ENCODE assay signal across 19 cellular contexts in genomic region chr11:497565-498296, GRCh38. TPM values are rescaled to one million over a fixed set of nuclear protein-coding genes. Genes with fewer than 3 reads are reported as not detected.
DNase-seq lines count a peak whose midpoint lies in the region; ATAC-seq, FAIRE-seq and TF ChIP-seq lines count a peak whose summit lies in the region.
"Had no signal": no experiment of that assay in that cellular context is flagged by ENCODE, and none has a peak within 500 bp of the region (broad histone marks: within the 10 kb centered on the region; RNA-seq: fewer than 3 reads in every experiment).

No MANE protein-coding gene starts in this region.

- peak overlapping the region in 1 of 2 experiments; percentile 43; a peak in 1 of 4 replicates for H3K9ac ChIP-seq in K562 (ENCODE audit: insufficient read depth in 1 of 2, low read depth in 2 of 2, low read length in 2 of 2)

- TF ChIP-seq EP300 in K562 (IDR thresholded peaks at IDR 0.05; ENCODE audit: low read length), result no peak

- no peaks in the 10 kb centered on the region for H3K9me2 ChIP-seq in hepatocyte (replicated peaks; ENCODE audit: insufficient read depth)

- peaks cover 3% of the 10 kb centered on the region for H3K9me1 ChIP-seq in K562 (ENCODE audit: control insufficient read depth, insufficient read depth, low read length)

- H3K36me3 Mint-ChIP-seq in activated naive CD4-positive, alpha-beta T cell treated with anti-CD3 and anti-CD28 coated beads, Interleukin-2, amount 50 U/mL, for 72 hours, result peaks cover 15 to 17% of the 10 kb centered on the region in 2 donors
- H3K36me3 Mint-ChIP-seq in activated naive CD4-positive, alpha-beta T cell treated with anti-CD3 and anti-CD28 coated beads, Interleukin-2, amount 10 ng/mL, durations not matched to agents 7 days and 5 days, result peaks cover 40% of the 10 kb centered on the region
- peaks cover 12 to 20% (median 14%) of the 10 kb centered on the region in 3 donors for H3K36me3 Mint-ChIP-seq in immature natural killer cell

- no peak overlapping the region; the same call in 2 of the 3 replicates for H3K27ac ChIP-seq in K562 (ENCODE audit: extremely low read depth, low read depth, low read length)
- no peak overlapping the region for H3K27ac ChIP-seq in upper lobe of right lung
- H3K27ac ChIP-seq in hepatocyte, result no peak overlapping the region

- no peak for FAIRE-seq in K562 (lab: Jason Lieb, UNC)
- FAIRE-seq: G401.6 had no signal

- H3K4me1 ChIP-seq in K562 (replicated peaks in 1 of 2; ENCODE audit: control insufficient read depth in 2 of 2, insufficient read depth in 2 of 2, low read length in 2 of 2), result peaks cover 0 to 66% of the 10 kb centered on the region in 2 experiments; a peak in 3 of 5 replicates
- H3K4me1 ChIP-seq in upper lobe of right lung, result peaks cover 8% of the 10 kb centered on the region
- H3K4me1 ChIP-seq in hepatocyte (ENCODE audit: insufficient read depth), result no peaks in the 10 kb centered on the region
- H3K4me1 ChIP-seq: HAP-1 had no signal

- H3K27me3 ChIP-seq in K562 (ENCODE audit: control insufficient read depth in 2 of 2, insufficient read depth in 2 of 2, low read length in 2 of 2) (no peaks in the 10 kb centered on the region), upper lobe of right lung (no peaks in the 10 kb centered on the region), hepatocyte (no peaks in the 10 kb centered on the region)
- H3K27me3 ChIP-seq: MG63 had no signal

- H3K4me3 Mint-ChIP-seq in activated naive CD4-positive, alpha-beta T cell treated with anti-CD3 and anti-CD28 coated beads, Interleukin-2, amount 10 ng/mL, durations not matched to agents 7 days and 5 days, result no peak overlapping the region
- no peak overlapping the region for H3K4me3 Mint-ChIP-seq in immature natural killer cell
- H3K4me3 Mint-ChIP-seq: natural killer cell, type B pancreatic cell had no signal

- no peak for TF ChIP-seq RAD21 in K562 (CRISPR knock-in tag; conservative IDR thresholded peaks at IDR 0.05 in 1 of 2, IDR thresholded peaks at IDR 0.05 in 1 of 2)

- H3K79me2 ChIP-seq in K562 (ENCODE audit: control insufficient read depth, insufficient read depth, low read length) (peaks cover 23% of the 10 kb centered on the region), hepatocyte (peaks cover 13% of the 10 kb centered on the region)

- 95% methylated on average over 29 of the region's 31 CpGs for WGBS in K562 (ENCODE audit: insufficient coverage, low coverage, missing lambda C conversion rate)
- WGBS in hepatocyte (ENCODE audit: low lambda C conversion rate, missing lambda C conversion rate), result 97% methylated on average over 30 of the region's 31 CpGs

- H3K4me3 ChIP-seq in K562, result no peak overlapping the region
- no peak overlapping the region for H3K4me3 ChIP-seq in upper lobe of right lung
- H3K4me3 ChIP-seq in hepatocyte, result no peak overlapping the region
- H3K4me3 ChIP-seq: HAP-1, lung, MG63 had no signal

- POLR2A ChIA-PET in K562 (lab: Yijun Ruan, JAX), result interaction anchor here (1.5 to 1.8 kb wide), 2 partner anchors 9 to 31 kb away, joined by 4 to 9 read pairs; partner anchors contain the start of gene RNH1

- H3K9me3 Mint-ChIP-seq in activated naive CD4-positive, alpha-beta T cell treated with anti-CD3 and anti-CD28 coated beads, Interleukin-2, amount 50 U/mL, for 72 hours, result no peaks in the 10 kb centered on the region
- H3K9me3 Mint-ChIP-seq in activated naive CD4-positive, alpha-beta T cell treated with anti-CD3 and anti-CD28 coated beads, Interleukin-2, amount 10 ng/mL, durations not matched to agents 7 days and 5 days, result no peaks in the 10 kb centered on the region
- peaks cover 0 to 2% (median 0%) of the 10 kb centered on the region in 6 donors for H3K9me3 Mint-ChIP-seq in immature natural killer cell
- H3K9me3 Mint-ChIP-seq: natural killer cell, type B pancreatic cell had no signal

- TF ChIP-seq POLR2A in K562 (conservative IDR thresholded peaks at IDR 0.05), result no peak

- intact Hi-C loops in K562 (cut with micrococcal nuclease), result no loop called here
- intact Hi-C loops in upper lobe of right lung (cut with DNase I), result no loop called here

- no TSS peak for BruUV-seq in K562 (replicated peaks; lab: Mats Ljungman, UMichigan)

- H2AFZ ChIP-seq in K562 (ENCODE audit: low read depth, low read length) (no peak overlapping the region), hepatocyte (no peak overlapping the region)

- H3K36me3 ChIP-seq in K562 (ENCODE audit: control insufficient read depth, insufficient read depth, low read length) (peaks cover 98% of the 10 kb centered on the region), upper lobe of right lung (peaks cover 94% of the 10 kb centered on the region), hepatocyte (replicated peaks; ENCODE audit: insufficient read depth, low read depth) (no peaks in the 10 kb centered on the region)

- ATAC-seq in activated naive CD4-positive, alpha-beta T cell treated with anti-CD3 and anti-CD28 coated beads, Interleukin-2, amount 50 U/mL, for 72 hours, result no peak
- no peak for ATAC-seq in K562
- ATAC-seq in upper lobe of right lung, result no peak
- ATAC-seq: natural killer cell had no signal

- H3K9me3 ChIP-seq in K562 (replicated peaks; ENCODE audit: control insufficient read depth, insufficient read depth, low read depth, low read length) (peaks cover 4% of the 10 kb centered on the region), upper lobe of right lung (no peaks in the 10 kb centered on the region), hepatocyte (ENCODE audit: low read depth) (no peaks in the 10 kb centered on the region)
- H3K9me3 ChIP-seq: HAP-1, MG63 had no signal

- H3K27me3 Mint-ChIP-seq in activated naive CD4-positive, alpha-beta T cell treated with anti-CD3 and anti-CD28 coated beads, Interleukin-2, amount 10 ng/mL, durations not matched to agents 7 days and 5 days, result no peaks in the 10 kb centered on the region
- H3K27me3 Mint-ChIP-seq in immature natural killer cell (ENCODE audit: low read depth in 3 of 3), result peaks cover 5 to 13% (median 10%) of the 10 kb centered on the region in 3 donors
- H3K27me3 Mint-ChIP-seq: type B pancreatic cell had no signal

- H4K20me1 ChIP-seq in K562 (replicated peaks; ENCODE audit: control insufficient read depth, insufficient read depth, low read length) (no peaks in the 10 kb centered on the region), hepatocyte (ENCODE audit: insufficient read depth, poor library complexity, severe bottlenecking) (peaks cover 4% of the 10 kb centered on the region)

- in situ Hi-C loops in K562 (cut with MboI), result no loop called here

- TF ChIP-seq CTCF in K562 (IDR thresholded peaks at IDR 0.05 in 2 of 3, conservative IDR thresholded peaks at IDR 0.05 in 1 of 3; ENCODE audit: insufficient read depth in 2 of 3, low read depth in 1 of 3, low read length in 3 of 3) (no peak), upper lobe of right lung (IDR thresholded peaks at IDR 0.05) (no peak), hepatocyte (IDR thresholded peaks at IDR 0.05; ENCODE audit: poor library complexity) (no peak)

- peak overlapping the region; percentile 57 to 73 for H3K27ac Mint-ChIP-seq in activated naive CD4-positive, alpha-beta T cell treated with anti-CD3 and anti-CD28 coated beads, Interleukin-2, amount 50 U/mL, for 72 hours
- H3K27ac Mint-ChIP-seq in activated naive CD4-positive, alpha-beta T cell treated with anti-CD3 and anti-CD28 coated beads, Interleukin-2, amount 10 ng/mL, durations not matched to agents 7 days and 5 days, result no peak overlapping the region
- peak overlapping the region in 4 of 6 donors; percentile 57 to 81 (median 68) for H3K27ac Mint-ChIP-seq in immature natural killer cell
- H3K27ac Mint-ChIP-seq: natural killer cell, type B pancreatic cell had no signal

- peaks cover 8% of the 10 kb centered on the region for H3K4me1 Mint-ChIP-seq in activated naive CD4-positive, alpha-beta T cell treated with anti-CD3 and anti-CD28 coated beads, Interleukin-2, amount 10 ng/mL, durations not matched to agents 7 days and 5 days
- no peaks in the 10 kb centered on the region for H3K4me1 Mint-ChIP-seq in immature natural killer cell

- CTCF ChIA-PET in activated naive CD4-positive, alpha-beta T cell treated with anti-CD3 and anti-CD28 coated beads, Interleukin-2, amount 10 ng/mL, durations not matched to agents 7 days and 5 days (lab: Charles Lee), result interaction anchor here (1.0 kb wide), 1 partner anchor 47 kb away, joined by 3 read pairs; no protein-coding TSS in a partner anchor
- CTCF ChIA-PET in K562 (lab: Yijun Ruan, JAX; ENCODE audit: low intra/inter-chr PET ratio), result no interaction called here

- no peak for DNase-seq in activated naive CD4-positive, alpha-beta T cell treated with anti-CD3 and anti-CD28 coated beads, Interleukin-2, amount 50 U/mL, for 72 hours (ENCODE audit: low spot score in 2 of 2)
- DNase-seq in activated naive CD4-positive, alpha-beta T cell treated with anti-CD3 and anti-CD28 coated beads, Interleukin-2, amount 10 ng/mL, durations not matched to agents 7 days and 5 days, result no peak
- no peak for DNase-seq in K562 (ENCODE audit: extremely low read depth in 1 of 4, low spot score in 3 of 4)
- no peak for DNase-seq in immature natural killer cell
- peak; percentile 62 for DNase-seq in upper lobe of right lung
- DNase-seq in hepatocyte (ENCODE audit: low spot score), result no peak
- no peak for DNase-seq in iPS-NIHi7 (ENCODE audit: extremely low spot score)
- DNase-seq in DMS 273 treated with DMSO at 0.1 percent for 48 hours (lab: John Stamatoyannopoulos, UW), result no peak
- DNase-seq: effector memory CD4-positive, alpha-beta T cell; MG63; natural killer cell; NCI-H2029 treated with DMSO at 0.1 percent for 48 hours; NCI-H526 treated with DMSO at 0.1 percent for 48 hours; stimulated activated CD4-positive, alpha-beta T cell treated with anti-CD3 and anti-CD28 coated beads, Interleukin-1b, Interleukin-23, amount 100 ng/mL, for 48 hours had no signal

- H3K4me2 ChIP-seq in K562 (ENCODE audit: insufficient read depth, low read length) (no peak overlapping the region), hepatocyte (no peak overlapping the region)

RNA-seq across cellular contexts. Expression of gene RNH1, which starts 9.3 kb away (rescaled TPM):
- total RNA-seq in activated naive CD4-positive, alpha-beta T cell treated with anti-CD3 and anti-CD28 coated beads, Interleukin-2, amount 50 U/mL, for 72 hours, result 10 to 100 TPM; 90.9 to 98.0 TPM
- 70.8 and 222 TPM in 2 replicates for total RNA-seq in K562 (2011; cell fraction: chromatin; rRNA removed; ENCODE audit: low replicate concordance)
- 197 and 200 TPM in 2 replicates for total RNA-seq in K562 (2011; cell fraction: nucleolus; rRNA removed)
- total RNA-seq in K562 (2011; cell fraction: nucleoplasm; rRNA removed), result 94.3 and 102 TPM in 2 replicates
- total RNA-seq in K562 (2014; rRNA removed) (159 and 178 TPM in 2 replicates), K562 (2014; rRNA removed; fragmentation: Illumina TruSeq; extraction: Trizol) (12.9 and 20.3 TPM in 2 replicates), K562 (2015; rRNA removed; fragmentation: Illumina TruSeq; extraction: Trizol) (97.2 and 102 TPM in 2 replicates), K562 (2021) (160 and 164 TPM in 2 replicates), upper lobe of right lung (245 TPM), hepatocyte (87.5 and 105 TPM in 2 replicates)
- polyA plus RNA-seq in K562 (2011; rRNA removed) (38.5 and 71.1 TPM in 2 replicates), K562 (2014; fragmentation: Illumina TruSeq; extraction: Trizol) (44.3 and 107 TPM in 2 replicates), K562 (2014; fragmentation: Nextera tagmentation; extraction: Ambion mirVana) (10 to 100 TPM in 1 of 2 experiments, 1 to 10 TPM in 1; 2.5 to 11.8 TPM), K562 (2014; rRNA removed) (104 and 114 TPM in 2 replicates), immature natural killer cell (100 to 1,000 TPM; 164 to 180 (median 168) TPM), hepatocyte (199 and 200 TPM in 2 replicates)
- 53.4 and 159 TPM in 2 replicates for polyA plus RNA-seq in K562 (2011; cell fraction: cytosol; rRNA removed)
- 178 and 263 TPM in 2 replicates for polyA plus RNA-seq in K562 (2011; cell fraction: nucleus; rRNA removed)
- polyA plus RNA-seq in K562 (2012), result 144 and 249 TPM in 2 replicates
- 18.1 and 34.7 TPM in 2 replicates for polyA minus RNA-seq in K562 (2011; rRNA and poly(A)+ RNA removed)
- 72.0 and 82.7 TPM in 2 replicates for polyA minus RNA-seq in K562 (2011; cell fraction: cytosol; rRNA and poly(A)+ RNA removed)
- 72.2 and 76.6 TPM in 2 replicates for polyA minus RNA-seq in K562 (2011; cell fraction: nucleus; rRNA and poly(A)+ RNA removed)

RNA-seq across cellular contexts. Expression of gene HRAS, which starts 37.6 kb away (rescaled TPM):
- 10 to 100 TPM; 29.9 to 38.6 TPM for total RNA-seq in activated naive CD4-positive, alpha-beta T cell treated with anti-CD3 and anti-CD28 coated beads, Interleukin-2, amount 50 U/mL, for 72 hours
- total RNA-seq in K562 (2011; cell fraction: chromatin; rRNA removed; ENCODE audit: low replicate concordance), result 31.9 and 88.4 TPM in 2 replicates
- total RNA-seq in K562 (2011; cell fraction: nucleolus; rRNA removed), result 70.2 and 80.9 TPM in 2 replicates
- total RNA-seq in K562 (2011; cell fraction: nucleoplasm; rRNA removed), result 37.3 and 47.9 TPM in 2 replicates
- total RNA-seq in K562 (2014; rRNA removed) (73.5 and 75.9 TPM in 2 replicates), K562 (2014; rRNA removed; fragmentation: Illumina TruSeq; extraction: Trizol) (11.3 and 16.8 TPM in 2 replicates), K562 (2015; rRNA removed; fragmentation: Illumina TruSeq; extraction: Trizol) (41.3 and 43.3 TPM in 2 replicates), K562 (2021) (64.9 and 68.5 TPM in 2 replicates), upper lobe of right lung (55.5 TPM), hepatocyte (19.3 and 28.4 TPM in 2 replicates)
- polyA plus RNA-seq in K562 (2011; rRNA removed) (29.6 and 34.9 TPM in 2 replicates), K562 (2014; fragmentation: Illumina TruSeq; extraction: Trizol) (28.0 and 46.2 TPM in 2 replicates), K562 (2014; fragmentation: Nextera tagmentation; extraction: Ambion mirVana) (1 to 10 TPM; 2.8 to 5.8 TPM), K562 (2014; rRNA removed) (52.0 and 61.3 TPM in 2 replicates), immature natural killer cell (10 to 100 TPM; 16.7 to 26.8 (median 18.6) TPM), hepatocyte (57.9 and 84.0 TPM in 2 replicates)
- polyA plus RNA-seq in K562 (2011; cell fraction: cytosol; rRNA removed), result 39.3 and 69.6 TPM in 2 replicates
- polyA plus RNA-seq in K562 (2011; cell fraction: nucleus; rRNA removed), result 98.3 and 113 TPM in 2 replicates
- 47.4 and 91.9 TPM in 2 replicates for polyA plus RNA-seq in K562 (2012)
- 17.3 and 37.2 TPM in 2 replicates for polyA minus RNA-seq in K562 (2011; rRNA and poly(A)+ RNA removed)
- polyA minus RNA-seq in K562 (2011; cell fraction: cytosol; rRNA and poly(A)+ RNA removed), result 18.2 and 20.6 TPM in 2 replicates
- polyA minus RNA-seq in K562 (2011; cell fraction: nucleus; rRNA and poly(A)+ RNA removed), result 13.1 and 25.3 TPM in 2 replicates

RNA-seq across cellular contexts. Expression of gene LRRC56, which starts 39.6 kb away (rescaled TPM):
- 1 to 10 TPM; 1.7 to 2.8 TPM for total RNA-seq in activated naive CD4-positive, alpha-beta T cell treated with anti-CD3 and anti-CD28 coated beads, Interleukin-2, amount 50 U/mL, for 72 hours
- 8.0 and 39.1 TPM in 2 replicates for total RNA-seq in K562 (2011; cell fraction: chromatin; rRNA removed; ENCODE audit: low replicate concordance)
- total RNA-seq in K562 (2011; cell fraction: nucleolus; rRNA removed), result 24.1 and 24.3 TPM in 2 replicates
- 9.9 and 12.5 TPM in 2 replicates for total RNA-seq in K562 (2011; cell fraction: nucleoplasm; rRNA removed)
- total RNA-seq in K562 (2014; rRNA removed) (1.5 and 1.6 TPM in 2 replicates), K562 (2014; rRNA removed; fragmentation: Illumina TruSeq; extraction: Trizol) (0.13 and 0.22 TPM in 2 replicates), K562 (2015; rRNA removed; fragmentation: Illumina TruSeq; extraction: Trizol) (1.0 and 1.3 TPM in 2 replicates), K562 (2021) (3.4 and 4.5 TPM in 2 replicates), upper lobe of right lung (3.2 TPM), hepatocyte (0.64 and 1.6 TPM in 2 replicates)
- polyA plus RNA-seq in K562 (2011; rRNA removed) (1.0 and 1.6 TPM in 2 replicates), K562 (2014; fragmentation: Illumina TruSeq; extraction: Trizol) (0.61 and 1.4 TPM in 2 replicates), K562 (2014; fragmentation: Nextera tagmentation; extraction: Ambion mirVana) (under 1 TPM in 1 of 2 experiments, not detected in 1; 0.03 TPM), K562 (2014; rRNA removed) (3.6 and 4.3 TPM in 2 replicates), immature natural killer cell (under 1 TPM in 2 of 3 donors, not detected in 1; 0.27 to 0.89 TPM), hepatocyte (0.40 and 1.2 TPM in 2 replicates)
- 0.84 and 3.6 TPM in 2 replicates for polyA plus RNA-seq in K562 (2011; cell fraction: cytosol; rRNA removed)
- polyA plus RNA-seq in K562 (2011; cell fraction: nucleus; rRNA removed), result 11.6 and 26.8 TPM in 2 replicates
- polyA plus RNA-seq in K562 (2012), result 3.3 and 10.8 TPM in 2 replicates
- 0.45 and 0.77 TPM in 2 replicates for polyA minus RNA-seq in K562 (2011; rRNA and poly(A)+ RNA removed)
- polyA minus RNA-seq in K562 (2011; cell fraction: cytosol; rRNA and poly(A)+ RNA removed), result 0.86 and 1.1 TPM in 2 replicates
- 3.6 and 4.6 TPM in 2 replicates for polyA minus RNA-seq in K562 (2011; cell fraction: nucleus; rRNA and poly(A)+ RNA removed)

RNA-seq across cellular contexts. Expression of gene PTDSS2, which starts 47.7 kb away (rescaled TPM):
- 10 to 100 TPM; 23.6 to 23.8 TPM for total RNA-seq in activated naive CD4-positive, alpha-beta T cell treated with anti-CD3 and anti-CD28 coated beads, Interleukin-2, amount 50 U/mL, for 72 hours
- 105 and 295 TPM in 2 replicates for total RNA-seq in K562 (2011; cell fraction: chromatin; rRNA removed; ENCODE audit: low replicate concordance)
- total RNA-seq in K562 (2011; cell fraction: nucleolus; rRNA removed), result 221 and 222 TPM in 2 replicates
- 123 and 136 TPM in 2 replicates for total RNA-seq in K562 (2011; cell fraction: nucleoplasm; rRNA removed)
- total RNA-seq in K562 (2014; rRNA removed) (42.4 and 61.4 TPM in 2 replicates), K562 (2014; rRNA removed; fragmentation: Illumina TruSeq; extraction: Trizol) (7.7 and 10.3 TPM in 2 replicates), K562 (2015; rRNA removed; fragmentation: Illumina TruSeq; extraction: Trizol) (17.2 and 19.2 TPM in 2 replicates), K562 (2021) (51.4 and 53.9 TPM in 2 replicates), upper lobe of right lung (31.1 TPM), hepatocyte (29.7 and 31.5 TPM in 2 replicates)
- polyA plus RNA-seq in K562 (2011; rRNA removed) (22.4 and 36.2 TPM in 2 replicates), K562 (2014; fragmentation: Illumina TruSeq; extraction: Trizol) (16.9 and 25.2 TPM in 2 replicates), K562 (2014; fragmentation: Nextera tagmentation; extraction: Ambion mirVana) (1 to 10 TPM in 1 of 2 experiments, under 1 TPM in 1; 0.45 to 1.1 TPM), K562 (2014; rRNA removed) (36.8 and 38.3 TPM in 2 replicates), immature natural killer cell (10 to 100 TPM; 11.5 to 17.3 (median 16.1) TPM), hepatocyte (50.6 and 50.8 TPM in 2 replicates)
- polyA plus RNA-seq in K562 (2011; cell fraction: cytosol; rRNA removed), result 31.4 and 55.2 TPM in 2 replicates
- 204 and 221 TPM in 2 replicates for polyA plus RNA-seq in K562 (2011; cell fraction: nucleus; rRNA removed)
- 33.8 and 52.0 TPM in 2 replicates for polyA plus RNA-seq in K562 (2012)
- 21.0 and 25.3 TPM in 2 replicates for polyA minus RNA-seq in K562 (2011; rRNA and poly(A)+ RNA removed)
- 26.6 and 30.7 TPM in 2 replicates for polyA minus RNA-seq in K562 (2011; cell fraction: cytosol; rRNA and poly(A)+ RNA removed)
- polyA minus RNA-seq in K562 (2011; cell fraction: nucleus; rRNA and poly(A)+ RNA removed), result 37.0 and 51.1 TPM in 2 replicates

RNA-seq across cellular contexts. Expression of gene ANO9, which starts 55.9 kb away (rescaled TPM):
- 10 to 100 TPM; 61.2 to 69.3 TPM for total RNA-seq in activated naive CD4-positive, alpha-beta T cell treated with anti-CD3 and anti-CD28 coated beads, Interleukin-2, amount 50 U/mL, for 72 hours
- 28.4 and 83.6 TPM in 2 replicates for total RNA-seq in K562 (2011; cell fraction: chromatin; rRNA removed; ENCODE audit: low replicate concordance)
- 54.4 and 56.8 TPM in 2 replicates for total RNA-seq in K562 (2011; cell fraction: nucleolus; rRNA removed)
- total RNA-seq in K562 (2011; cell fraction: nucleoplasm; rRNA removed), result 33.9 and 40.5 TPM in 2 replicates
- total RNA-seq in K562 (2014; rRNA removed) (4.9 and 5.1 TPM in 2 replicates), K562 (2014; rRNA removed; fragmentation: Illumina TruSeq; extraction: Trizol) (1.0 and 1.1 TPM in 2 replicates), K562 (2015; rRNA removed; fragmentation: Illumina TruSeq; extraction: Trizol) (3.8 TPM in 2 replicates), K562 (2021) (9.3 and 14.5 TPM in 2 replicates), upper lobe of right lung (22.4 TPM), hepatocyte (19.5 and 21.2 TPM in 2 replicates)
- polyA plus RNA-seq in K562 (2011; rRNA removed) (5.4 and 19.1 TPM in 2 replicates), K562 (2014; fragmentation: Illumina TruSeq; extraction: Trizol) (4.5 and 5.5 TPM in 2 replicates), K562 (2014; fragmentation: Nextera tagmentation; extraction: Ambion mirVana) (under 1 TPM; 0.20 to 0.27 TPM), K562 (2014; rRNA removed) (10.7 and 10.8 TPM in 2 replicates), immature natural killer cell (1 to 10 TPM in 2 of 3 donors, not detected in 1; 2.3 to 4.4 TPM), hepatocyte (34.9 and 35.7 TPM in 2 replicates)
- polyA plus RNA-seq in K562 (2011; cell fraction: cytosol; rRNA removed), result 4.1 and 4.3 TPM in 2 replicates
- 179 and 200 TPM in 2 replicates for polyA plus RNA-seq in K562 (2011; cell fraction: nucleus; rRNA removed)
- polyA plus RNA-seq in K562 (2012), result 11.4 and 33.5 TPM in 2 replicates
- polyA minus RNA-seq in K562 (2011; rRNA and poly(A)+ RNA removed), result 1.3 and 1.4 TPM in 2 replicates
- polyA minus RNA-seq in K562 (2011; cell fraction: cytosol; rRNA and poly(A)+ RNA removed), result 2.9 and 3.2 TPM in 2 replicates
- polyA minus RNA-seq in K562 (2011; cell fraction: nucleus; rRNA and poly(A)+ RNA removed), result 19.4 and 27.1 TPM in 2 replicates
- total RNA-seq: fibroblast of villous mesenchyme had no signal
